Comparison of ENCODE assay signal across 1 cellular context in genomic region chr2:230924092-230924469, GRCh38.
A peak's percentile ranks its signal among the peaks of the same experiment; 100 is the strongest.
TF ChIP-seq lines count a peak whose summit lies in the region.

No MANE protein-coding gene starts in this region.

TF ChIP-seq in GM12878, 131 proteins besides CTCF, POLR2A, EP300 and RAD21:
- TF ChIP-seq SMAD5 (IDR thresholded peaks at IDR 0.05; ENCODE audit: low read depth), result peak; percentile 38; the same call in 1 of the 2 replicates
- no peak; the same call in 1 of the 2 replicates for TF ChIP-seq CREM (IDR thresholded peaks at IDR 0.05; ENCODE audit: low read depth)
- TF ChIP-seq ASH2L (IDR thresholded peaks at IDR 0.05; ENCODE audit: borderline replicate concordance, low read depth), result no peak
- TF ChIP-seq HDGF (IDR thresholded peaks at IDR 0.05), result 0 out of 2 replicates have a peak, but pooled peaks have one; percentile 3
- TF ChIP-seq ZNF217 (IDR thresholded peaks at IDR 0.05), result no peak
- TF ChIP-seq STAT3 (IDR thresholded peaks at IDR 0.05; ENCODE audit: low read depth, low read length), result 0 out of 2 replicates have a peak, but pooled peaks have one; percentile 19
- TF ChIP-seq POLR2AphosphoS5 (IDR thresholded peaks at IDR 0.05; ENCODE audit: low read length), result peak; percentile 2
- TF ChIP-seq ZNF24 (IDR thresholded peaks at IDR 0.05), result peak; percentile 51
- 0 out of 2 replicates have a peak, but pooled peaks have one; percentile 51 for TF ChIP-seq RCOR1 (conservative IDR thresholded peaks at IDR 0.05; ENCODE audit: low read depth, low read length)
